ENCODE assay signal across 21 cellular contexts in genomic region chr9:125106285-125106893, GRCh38. TPM values are rescaled to one million over a fixed set of nuclear protein-coding genes. Genes with fewer than 3 reads are reported as not detected.
DNase-seq lines count a peak whose midpoint lies in the region; ATAC-seq and TF ChIP-seq lines count a peak whose summit lies in the region.
"Had no signal": no experiment of that assay in that cellular context is flagged by ENCODE, and none has a peak within 500 bp of the region (broad histone marks: within the 10 kb centered on the region; RNA-seq: fewer than 3 reads in every experiment).

No MANE protein-coding gene starts in this region.

- TF ChIP-seq CTCF in VCaP (conservative IDR thresholded peaks at IDR 0.05): no peak
- TF ChIP-seq CTCF in fibroblast of pulmonary artery (IDR thresholded peaks at IDR 0.05; ENCODE audit: low read length, missing control alignments): no peak
- no peak for TF ChIP-seq CTCF in endothelial cell (IDR thresholded peaks at IDR 0.05; ENCODE audit: unreplicated experiment)
- no peak for TF ChIP-seq CTCF in esophagus squamous epithelium (IDR thresholded peaks at IDR 0.05)

- intact Hi-C loops in esophagus squamous epithelium (cut with DNase I): no loop called here

- H3K9me3 Mint-ChIP-seq in endothelial cell (ENCODE audit: unreplicated experiment): no peaks in the 10 kb centered on the region
- H3K9me3 Mint-ChIP-seq: stimulated activated memory B cell treated with anti-CD40 and anti-IgM and Interleukin-4, amounts not matched to agents 10 μg/mL and 1 μg/mL and 100 μg/mL, for 72 hours; type B pancreatic cell had no signal

- no peak for TF ChIP-seq POLR2A in esophagus squamous epithelium (IDR thresholded peaks at IDR 0.05)

- H3K27ac Mint-ChIP-seq in endothelial cell (ENCODE audit: unreplicated experiment): no peak overlapping the region
- H3K27ac Mint-ChIP-seq: GM23338; stimulated activated memory B cell treated with anti-CD40 and anti-IgM and Interleukin-4, amounts not matched to agents 10 μg/mL and 1 μg/mL and 100 μg/mL, for 72 hours; type B pancreatic cell had no signal

- peak; percentile 19 for DNase-seq in A172 (ENCODE audit: low spot score)
- peak; percentile 28 for DNase-seq in GM04503 (ENCODE audit: low read depth)
- DNase-seq in fibroblast of pulmonary artery (ENCODE audit: low read depth): peak; percentile 54
- DNase-seq in stimulated activated CD4-positive, alpha-beta T cell treated with anti-CD3 and anti-CD28 coated beads, Interleukin-15, amount 100 ng/mL, for 24 hours: no peak
- DNase-seq in endothelial cell (ENCODE audit: low spot score): no peak
- no peak for DNase-seq in esophagus squamous epithelium (lab: John Stamatoyannopoulos, UW)
- DNase-seq: activated CD4-positive, alpha-beta T cell treated with anti-CD3 and anti-CD28 coated beads for 4 hours; brain microvascular endothelial cell; Caco-2; gastrocnemius medialis; left ventricle myocardium inferior; NCI-H1694; pancreas; SHP77; T1000 had no signal

- H3K27ac ChIP-seq in VCaP: peak overlapping the region; percentile 73
- H3K27ac ChIP-seq in esophagus squamous epithelium: no peak overlapping the region
- H3K27ac ChIP-seq: brain microvascular endothelial cell, gastrocnemius medialis, left ventricle myocardium inferior, pancreas, skin epidermis had no signal

- H3K27me3 Mint-ChIP-seq in endothelial cell (ENCODE audit: unreplicated experiment): peaks cover 1% of the 10 kb centered on the region
- H3K27me3 Mint-ChIP-seq: stimulated activated memory B cell treated with anti-CD40 and anti-IgM and Interleukin-4, amounts not matched to agents 10 μg/mL and 1 μg/mL and 100 μg/mL, for 72 hours; type B pancreatic cell had no signal

- no peaks in the 10 kb centered on the region for H3K4me1 ChIP-seq in esophagus squamous epithelium
- H3K4me1 ChIP-seq: Caco-2, pancreas had no signal

- no peaks in the 10 kb centered on the region for H3K9me3 ChIP-seq in esophagus squamous epithelium
- H3K9me3 ChIP-seq: Caco-2, gastrocnemius medialis, left ventricle myocardium inferior, pancreas had no signal

- H3K4me3 Mint-ChIP-seq in endothelial cell (ENCODE audit: unreplicated experiment): no peak overlapping the region
- H3K4me3 Mint-ChIP-seq: GM23338; stimulated activated memory B cell treated with anti-CD40 and anti-IgM and Interleukin-4, amounts not matched to agents 10 μg/mL and 1 μg/mL and 100 μg/mL, for 72 hours; type B pancreatic cell had no signal

- H3K36me3 ChIP-seq in esophagus squamous epithelium: no peaks in the 10 kb centered on the region
- H3K36me3 ChIP-seq: brain microvascular endothelial cell, gastrocnemius medialis, left ventricle myocardium inferior, pancreas had no signal

- H3K27me3 ChIP-seq in esophagus squamous epithelium: no peaks in the 10 kb centered on the region
- H3K27me3 ChIP-seq: brain microvascular endothelial cell, gastrocnemius medialis, pancreas had no signal

- ATAC-seq in GM21528 (IDR thresholded peaks at IDR 0.05; ENCODE audit: low FRiP score, unreplicated experiment): no peak
- ATAC-seq: gastrocnemius medialis; GM23338; pancreas; stimulated activated memory B cell treated with anti-CD40 and anti-IgM and Interleukin-4, amounts not matched to agents 10 μg/mL and 1 μg/mL and 100 μg/mL, for 72 hours had no signal

- no peaks in the 10 kb centered on the region for H3K4me1 Mint-ChIP-seq in endothelial cell (ENCODE audit: unreplicated experiment)

- H3K4me3 ChIP-seq in fibroblast of pulmonary artery (replicated peaks; ENCODE audit: low read depth, low read length) (no peak overlapping the region), esophagus squamous epithelium (no peak overlapping the region)
- H3K4me3 ChIP-seq: gastrocnemius medialis, GM23338, left ventricle myocardium inferior, pancreas, skin epidermis had no signal

- H3K36me3 Mint-ChIP-seq in endothelial cell (ENCODE audit: low read depth, unreplicated experiment): peaks cover 6% of the 10 kb centered on the region
- H3K36me3 Mint-ChIP-seq: type B pancreatic cell had no signal

RNA-seq across cellular contexts. Expression of gene SCAI, which starts 36.9 kb away (rescaled TPM):
- total RNA-seq in A172 (2014; rRNA removed; shearing (Covaris generic)): 6.4 and 10.1 TPM in 2 replicates
- total RNA-seq in endothelial cell (ENCODE audit: unreplicated experiment) (12.3 TPM), esophagus squamous epithelium (1 to 10 TPM; 3.3 to 9.9 (median 5.3) TPM)

Comparison
In these comparisons a context has a peak if more than half of its experiments do, and no peak if none do; other contexts are left out.
1. DNase-seq: peak in A172 (single experiment), GM04503 (single experiment) and fibroblast of pulmonary artery (single experiment); none in stimulated activated CD4-positive, alpha-beta T cell treated with anti-CD3 and anti-CD28 coated beads, Interleukin-15, amount 100 ng/mL, for 24 hours (single experiment), endothelial cell (single experiment) and esophagus squamous epithelium (single experiment).